Comparison of ENCODE assay signal across 1 cellular context in the genomic region with DNA sequence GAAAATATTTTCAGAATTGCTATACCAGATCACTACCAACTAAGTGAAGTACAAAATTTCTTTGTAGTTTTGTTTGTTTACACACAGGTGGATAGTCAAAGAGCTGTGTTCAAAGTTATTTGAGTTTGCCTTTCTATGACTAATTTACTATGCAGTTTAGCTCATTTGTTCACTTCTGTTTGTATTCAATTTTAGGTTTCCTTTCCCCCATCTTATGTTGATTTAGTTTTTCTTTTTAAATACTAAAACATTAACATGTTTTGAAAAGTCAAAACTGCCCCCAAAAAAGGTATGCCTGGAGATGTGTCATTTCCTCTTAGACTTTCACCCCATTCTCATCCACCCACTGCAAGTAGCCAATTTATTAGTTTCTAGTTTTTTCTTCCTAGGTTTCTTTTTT.
TF ChIP-seq lines count a peak whose summit lies in the region.

No MANE protein-coding gene starts in this region.

TF ChIP-seq in HepG2, 621 proteins besides CTCF, POLR2A, EP300 and RAD21 (continued from another document and continues in another):
- TF ChIP-seq ARID5B (CRISPR knock-in tag; IDR thresholded peaks at IDR 0.05) (peak; percentile 67), MIXL1 (CRISPR knock-in tag; IDR thresholded peaks at IDR 0.05) (peak; percentile 28; the same call in 1 of the 2 replicates), CBFB (CRISPR knock-in tag; IDR thresholded peaks at IDR 0.05) (no peak), ARNT2 (CRISPR knock-in tag; IDR thresholded peaks at IDR 0.05; ENCODE audit: low read depth) (no peak), ZFP36L1 (CRISPR knock-in tag; IDR thresholded peaks at IDR 0.05) (no peak), RCOR2 (CRISPR knock-in tag; IDR thresholded peaks at IDR 0.05) (no peak), FOSL2 (CRISPR knock-in tag; IDR thresholded peaks at IDR 0.05) (peak; percentile 28; the same call in 1 of the 2 replicates), TAF1 (CRISPR knock-in tag; IDR thresholded peaks at IDR 0.05) (no peak), BCL6 (CRISPR knock-in tag; IDR thresholded peaks at IDR 0.05) (no peak), POLR2G (IDR thresholded peaks at IDR 0.05; ENCODE audit: low read depth, low read length) (no peak), ZNF512B (CRISPR knock-in tag; IDR thresholded peaks at IDR 0.05; ENCODE audit: borderline replicate concordance) (no peak), ZNF709 (CRISPR knock-in tag; IDR thresholded peaks at IDR 0.05) (no peak), ZNF879 (CRISPR knock-in tag; IDR thresholded peaks at IDR 0.05) (no peak), ZMYM2 (CRISPR knock-in tag; IDR thresholded peaks at IDR 0.05) (no peak), RBAK (CRISPR knock-in tag; IDR thresholded peaks at IDR 0.05) (no peak), CBX1 (IDR thresholded peaks at IDR 0.05; ENCODE audit: low read depth) (no peak), ZBTB3 (CRISPR knock-in tag; IDR thresholded peaks at IDR 0.05; ENCODE audit: borderline replicate concordance, low read depth) (no peak), HNRNPH1 (optimal IDR thresholded peaks at IDR 0.05; ENCODE audit: low read depth, low read length) (no peak), ZNF407 (CRISPR knock-in tag; IDR thresholded peaks at IDR 0.05; ENCODE audit: not compliant biosample characterization) (no peak), NFIB (CRISPR knock-in tag; IDR thresholded peaks at IDR 0.05; ENCODE audit: borderline replicate concordance) (no peak), HMGA1 (CRISPR knock-in tag; conservative IDR thresholded peaks at IDR 0.05) (no peak), ZNF737 (CRISPR knock-in tag; IDR thresholded peaks at IDR 0.05; ENCODE audit: borderline replicate concordance) (no peak)
- TF ChIP-seq, protein P1, sequence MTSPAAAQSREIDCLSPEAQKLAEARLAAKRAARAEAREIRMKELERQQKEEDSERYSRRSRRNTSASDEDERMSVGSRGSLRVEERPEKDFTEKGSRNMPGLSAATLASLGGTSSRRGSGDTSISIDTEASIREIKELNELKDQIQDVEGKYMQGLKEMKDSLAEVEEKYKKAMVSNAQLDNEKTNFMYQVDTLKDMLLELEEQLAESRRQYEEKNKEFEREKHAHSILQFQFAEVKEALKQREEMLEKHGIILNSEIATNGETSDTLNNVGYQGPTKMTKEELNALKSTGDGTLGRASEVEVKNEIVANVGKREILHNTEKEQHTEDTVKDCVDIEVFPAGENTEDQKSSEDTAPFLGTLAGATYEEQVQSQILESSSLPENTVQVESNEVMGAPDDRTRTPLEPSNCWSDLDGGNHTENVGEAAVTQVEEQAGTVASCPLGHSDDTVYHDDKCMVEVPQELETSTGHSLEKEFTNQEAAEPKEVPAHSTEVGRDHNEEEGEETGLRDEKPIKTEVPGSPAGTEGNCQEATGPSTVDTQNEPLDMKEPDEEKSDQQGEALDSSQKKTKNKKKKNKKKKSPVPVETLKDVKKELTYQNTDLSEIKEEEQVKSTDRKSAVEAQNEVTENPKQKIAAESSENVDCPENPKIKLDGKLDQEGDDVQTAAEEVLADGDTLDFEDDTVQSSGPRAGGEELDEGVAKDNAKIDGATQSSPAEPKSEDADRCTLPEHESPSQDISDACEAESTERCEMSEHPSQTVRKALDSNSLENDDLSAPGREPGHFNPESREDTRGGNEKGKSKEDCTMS (CRISPR knock-in tag; conservative IDR thresholded peaks at IDR 0.05), result no peak
- TF ChIP-seq, protein P2, sequence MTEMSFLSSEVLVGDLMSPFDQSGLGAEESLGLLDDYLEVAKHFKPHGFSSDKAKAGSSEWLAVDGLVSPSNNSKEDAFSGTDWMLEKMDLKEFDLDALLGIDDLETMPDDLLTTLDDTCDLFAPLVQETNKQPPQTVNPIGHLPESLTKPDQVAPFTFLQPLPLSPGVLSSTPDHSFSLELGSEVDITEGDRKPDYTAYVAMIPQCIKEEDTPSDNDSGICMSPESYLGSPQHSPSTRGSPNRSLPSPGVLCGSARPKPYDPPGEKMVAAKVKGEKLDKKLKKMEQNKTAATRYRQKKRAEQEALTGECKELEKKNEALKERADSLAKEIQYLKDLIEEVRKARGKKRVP (CRISPR knock-in tag; IDR thresholded peaks at IDR 0.05), result peak in 1 of 2 experiments; percentile 22; a peak in 1 of 4 replicates
- TF ChIP-seq, protein P3, sequence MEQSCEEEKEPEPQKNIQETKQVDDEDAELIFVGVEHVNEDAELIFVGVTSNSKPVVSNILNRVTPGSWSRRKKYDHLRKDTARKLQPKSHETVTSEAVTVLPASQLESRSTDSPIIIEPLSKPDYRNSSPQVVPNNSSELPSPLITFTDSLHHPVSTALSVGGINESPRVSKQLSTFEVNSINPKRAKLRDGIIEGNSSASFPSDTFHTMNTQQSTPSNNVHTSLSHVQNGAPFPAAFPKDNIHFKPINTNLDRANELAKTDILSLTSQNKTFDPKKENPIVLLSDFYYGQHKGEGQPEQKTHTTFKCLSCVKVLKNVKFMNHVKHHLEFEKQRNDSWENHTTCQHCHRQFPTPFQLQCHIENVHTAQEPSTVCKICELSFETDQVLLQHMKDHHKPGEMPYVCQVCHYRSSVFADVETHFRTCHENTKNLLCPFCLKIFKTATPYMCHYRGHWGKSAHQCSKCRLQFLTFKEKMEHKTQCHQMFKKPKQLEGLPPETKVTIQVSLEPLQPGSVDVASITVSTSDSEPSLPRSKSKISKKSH (CRISPR knock-in tag; IDR thresholded peaks at IDR 0.05; ENCODE audit: borderline replicate concordance), result no peak
- TF ChIP-seq, protein P4, sequence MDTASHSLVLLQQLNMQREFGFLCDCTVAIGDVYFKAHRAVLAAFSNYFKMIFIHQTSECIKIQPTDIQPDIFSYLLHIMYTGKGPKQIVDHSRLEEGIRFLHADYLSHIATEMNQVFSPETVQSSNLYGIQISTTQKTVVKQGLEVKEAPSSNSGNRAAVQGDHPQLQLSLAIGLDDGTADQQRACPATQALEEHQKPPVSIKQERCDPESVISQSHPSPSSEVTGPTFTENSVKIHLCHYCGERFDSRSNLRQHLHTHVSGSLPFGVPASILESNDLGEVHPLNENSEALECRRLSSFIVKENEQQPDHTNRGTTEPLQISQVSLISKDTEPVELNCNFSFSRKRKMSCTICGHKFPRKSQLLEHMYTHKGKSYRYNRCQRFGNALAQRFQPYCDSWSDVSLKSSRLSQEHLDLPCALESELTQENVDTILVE (CRISPR knock-in tag; IDR thresholded peaks at IDR 0.05), result no peak
- TF ChIP-seq, protein P5, sequence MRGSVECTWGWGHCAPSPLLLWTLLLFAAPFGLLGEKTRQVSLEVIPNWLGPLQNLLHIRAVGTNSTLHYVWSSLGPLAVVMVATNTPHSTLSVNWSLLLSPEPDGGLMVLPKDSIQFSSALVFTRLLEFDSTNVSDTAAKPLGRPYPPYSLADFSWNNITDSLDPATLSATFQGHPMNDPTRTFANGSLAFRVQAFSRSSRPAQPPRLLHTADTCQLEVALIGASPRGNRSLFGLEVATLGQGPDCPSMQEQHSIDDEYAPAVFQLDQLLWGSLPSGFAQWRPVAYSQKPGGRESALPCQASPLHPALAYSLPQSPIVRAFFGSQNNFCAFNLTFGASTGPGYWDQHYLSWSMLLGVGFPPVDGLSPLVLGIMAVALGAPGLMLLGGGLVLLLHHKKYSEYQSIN (CRISPR knock-in tag; IDR thresholded peaks at IDR 0.05; ENCODE audit: borderline replicate concordance), result no peak
- TF ChIP-seq, protein P6, sequence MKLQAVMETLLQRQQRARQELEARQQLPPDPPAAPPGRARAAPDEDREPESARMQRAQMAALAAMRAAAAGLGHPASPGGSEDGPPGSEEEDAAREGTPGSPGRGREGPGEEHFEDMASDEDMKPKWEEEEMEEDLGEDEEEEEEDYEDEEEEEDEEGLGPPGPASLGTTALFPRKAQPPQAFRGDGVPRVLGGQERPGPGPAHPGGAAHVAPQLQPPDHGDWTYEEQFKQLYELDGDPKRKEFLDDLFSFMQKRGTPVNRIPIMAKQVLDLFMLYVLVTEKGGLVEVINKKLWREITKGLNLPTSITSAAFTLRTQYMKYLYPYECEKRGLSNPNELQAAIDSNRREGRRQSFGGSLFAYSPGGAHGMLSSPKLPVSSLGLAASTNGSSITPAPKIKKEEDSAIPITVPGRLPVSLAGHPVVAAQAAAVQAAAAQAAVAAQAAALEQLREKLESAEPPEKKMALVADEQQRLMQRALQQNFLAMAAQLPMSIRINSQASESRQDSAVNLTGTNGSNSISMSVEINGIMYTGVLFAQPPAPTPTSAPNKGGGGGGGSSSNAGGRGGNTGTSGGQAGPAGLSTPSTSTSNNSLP (IDR thresholded peaks at IDR 0.05; ENCODE audit: low read depth, low read length), result 0 out of 2 replicates have a peak, but pooled peaks have one; percentile 14
